In genomic region chr3:99499235-99499798, GRCh38 we compare ENCODE assay signal across 8 cellular contexts.
DNase-seq lines count a peak whose midpoint lies in the region; ATAC-seq, FAIRE-seq and TF ChIP-seq lines count a peak whose summit lies in the region.

No MANE protein-coding gene starts in this region.

- H3K36me3 ChIP-seq in heart left ventricle = no peaks in the 10 kb centered on the region
- H3K36me3 ChIP-seq in small intestine (ENCODE audit: control insufficient read depth in 2 of 2, insufficient read depth in 2 of 2, low read length in 2 of 2) = no peaks in the 10 kb centered on the region

- H3K9me3 ChIP-seq in heart left ventricle (peaks cover 0 to 12% (median 0%) of the 10 kb centered on the region in 12 donors), small intestine (ENCODE audit: control insufficient read depth, low read depth) (no peaks in the 10 kb centered on the region)

- H3K4me3 ChIP-seq in AG04449 (ENCODE audit: low read depth, low read length) = no peak overlapping the region
- no peak overlapping the region for H3K4me3 ChIP-seq in heart left ventricle
- no peak overlapping the region for H3K4me3 ChIP-seq in small intestine (ENCODE audit: low read depth in 1 of 2, low read length in 2 of 2)

- POLR2A ChIA-PET in AG04449 (lab: Yijun Ruan, JAX) = interaction anchor here (1.3 kb wide), 1 partner anchor 139 kb away, joined by 3 read pairs; the partner anchor contains the start of gene COL8A1

- intact Hi-C loops in heart left ventricle (cut with DNase I) = loop anchor here in 8 of 10 donors (1.0 to 10.0 kb wide), 10 partner anchors 33 to 288 kb away; partner anchors contain the start of gene COL8A1 (in 1 of the 8)

- no peak for TF ChIP-seq POLR2A in heart left ventricle (IDR thresholded peaks at IDR 0.05)

- FAIRE-seq in small intestine (lab: Jason Lieb, UNC) = no peak

- CTCF ChIA-PET in AG04449 (lab: Yijun Ruan, JAX) = interaction anchor here (0.7 to 10.8 kb wide), 26 partner anchors 8 to 475 kb away, joined by 3 to 130 read pairs (median 4); partner anchors contain the start of gene COL8A1

- in situ Hi-C loops in GM13976 (cut with MboI; ENCODE audit: low sequenced_read_pairs, unreplicated experiment) = no loop called here

- DNase-seq in AG04449 (ENCODE audit: low read depth, low spot score) (no peak), GM13976 (ENCODE audit: low spot score) (peak; percentile 28), SKM-1 (lab: John Stamatoyannopoulos, UW; ENCODE audit: unreplicated experiment) (peak; percentile 28), heart left ventricle (peak in 4 of 5 donors; percentile 36 to 46 (median 40)), small intestine (peak; percentile 6)
- DNase-seq in stimulated activated CD8-positive, alpha-beta memory T cell treated with anti-CD3 and anti-CD28 coated beads, Interleukin-4, amount 100 ng/mL, for 48 hours = no peak

- 18 to 30% (median 23%) methylated on average over 2 of the region's 2 CpGs for WGBS in heart left ventricle, 4 donors
- 20 to 33% (median 21%) methylated on average over 2 of the region's 2 CpGs for WGBS in small intestine, 3 donors

- peaks cover 0 to 49% (median 25%) of the 10 kb centered on the region in 12 donors for H3K4me1 ChIP-seq in heart left ventricle
- H3K4me1 ChIP-seq in small intestine (ENCODE audit: control insufficient read depth in 2 of 2, insufficient read depth in 1 of 2, low read depth in 1 of 2, low read length in 1 of 2) = no peaks in the 10 kb centered on the region

- H3K27me3 ChIP-seq in heart left ventricle = no peaks in the 10 kb centered on the region
- H3K27me3 ChIP-seq in small intestine (ENCODE audit: control insufficient read depth in 2 of 2, insufficient read depth in 2 of 2, low read length in 2 of 2) = no peaks in the 10 kb centered on the region

- ATAC-seq in HG03280 (IDR thresholded peaks at IDR 0.05; ENCODE audit: unreplicated experiment) (peak; percentile 53), heart left ventricle (peak; percentile 22 to 69 (median 66)), HG02938 (IDR thresholded peaks at IDR 0.05; ENCODE audit: unreplicated experiment) (no peak)

- peak overlapping the region in 5 of 12 donors; percentile 2 to 44 (median 32) for H3K27ac ChIP-seq in heart left ventricle
- H3K27ac ChIP-seq in small intestine (ENCODE audit: low read depth in 1 of 2, low read length in 1 of 2) = no peak overlapping the region

- TF ChIP-seq CTCF in AG04449 (IDR thresholded peaks at IDR 0.05; ENCODE audit: insufficient read depth, low read length, missing control alignments) (peak; percentile 74), GM13976 (IDR thresholded peaks at IDR 0.05; ENCODE audit: borderline replicate concordance, control extremely low read depth, extremely low read depth, insufficient read depth, missing control alignments) (peak; percentile 67), heart left ventricle (IDR thresholded peaks at IDR 0.05) (peak; percentile 60 to 85 (median 76))

Comparison
In these comparisons a context has a peak if more than half of its experiments do, and no peak if none do; other contexts are left out.
1. DNase-seq: peak in GM13976 (single experiment), SKM-1 (single experiment), heart left ventricle (4 of 5) and small intestine (single experiment); none in AG04449 (single experiment) and stimulated activated CD8-positive, alpha-beta memory T cell treated with anti-CD3 and anti-CD28 coated beads, Interleukin-4, amount 100 ng/mL, for 48 hours (single experiment).
2. Peak in every context shown above with its lines, with median percentiles within 50 percentile points of each other: CTCF ChIP-seq.